11 cellular contexts compared by ENCODE assay signal in the genomic region with DNA sequence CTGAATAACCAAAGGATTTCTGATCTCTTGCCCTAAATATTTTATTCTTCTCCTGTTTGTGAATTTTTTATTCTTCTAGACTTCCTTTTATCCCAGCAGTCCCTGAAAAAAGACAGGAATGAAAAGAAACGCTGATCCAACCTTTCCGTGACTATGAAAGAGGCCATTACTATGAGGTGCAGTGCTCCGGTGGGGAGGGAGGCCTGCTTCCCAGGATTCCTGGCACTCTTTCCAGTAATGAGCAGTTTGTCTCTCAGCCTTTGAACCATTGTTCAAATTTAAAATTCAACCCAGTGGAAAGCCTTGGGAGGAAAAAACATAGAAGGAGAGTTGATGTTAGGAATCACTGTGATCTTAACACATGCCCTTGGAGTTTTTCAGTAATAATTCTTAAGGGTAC. TPM values are rescaled to one million over a fixed set of nuclear protein-coding genes. Genes with fewer than 3 reads are reported as not detected.
DNase-seq lines count a peak whose midpoint lies in the region; ATAC-seq lines count a peak whose summit lies in the region.
"Had no signal": no experiment of that assay in that cellular context is flagged by ENCODE, and none has a peak within 500 bp of the region (broad histone marks: within the 10 kb centered on the region; RNA-seq: fewer than 3 reads in every experiment).

No MANE protein-coding gene starts in this region.

- H3K36me3 ChIP-seq in GM23248 (ENCODE audit: low read depth) (peaks cover 32% of the 10 kb centered on the region; the same call in 1 of the 2 replicates), adipocyte (ENCODE audit: control insufficient read depth, insufficient read depth, low read length, severe bottlenecking) (no peaks in the 10 kb centered on the region)

- H3K27me3 ChIP-seq in GM23248 (replicated peaks; ENCODE audit: insufficient read depth) (no peaks in the 10 kb centered on the region), adipocyte (replicated peaks; ENCODE audit: control insufficient read depth, insufficient read depth, low read length) (no peaks in the 10 kb centered on the region)

- H4K20me1 ChIP-seq in GM23248 (ENCODE audit: insufficient read depth): no peaks in the 10 kb centered on the region; the same call in 1 of the 2 replicates

- peak overlapping the region; percentile 65 for H3K4me2 ChIP-seq in GM23248 (ENCODE audit: unreplicated experiment)

- DNase-seq in GM23248: no peak
- no peak for DNase-seq in adipocyte (ENCODE audit: low read depth)
- peak; percentile 50 for DNase-seq in medulla oblongata (ENCODE audit: extremely low spot score)
- DNase-seq in skeletal muscle cell (ENCODE audit: low read depth): no peak
- DNase-seq in NCI-H1092 treated with DMSO at 0.1 percent for 48 hours (lab: John Stamatoyannopoulos, UW): no peak
- DNase-seq in left lobe of liver (ENCODE audit: low spot score): no peak
- DNase-seq: activated CD8-positive, alpha-beta T cell treated with anti-CD3 and anti-CD28 coated beads for 36 hours; activated naive CD4-positive, alpha-beta T cell; NCI-H524 had no signal

- H2AFZ ChIP-seq in GM23248: no peak overlapping the region

- H3K79me2 ChIP-seq in GM23248 (ENCODE audit: insufficient read depth): peaks cover 46% of the 10 kb centered on the region

- H3K27ac ChIP-seq in GM23248: peak overlapping the region; percentile 40

- H3K4me1 ChIP-seq in GM23248 (ENCODE audit: insufficient read depth) (peaks cover 72% of the 10 kb centered on the region), adipocyte (ENCODE audit: control insufficient read depth, insufficient read depth, low read length) (peaks cover 61% of the 10 kb centered on the region)

- H3K4me3 ChIP-seq in GM23248: peak overlapping the region; percentile 17; the same call in 1 of the 2 replicates
- peak overlapping the region; percentile 31 for H3K4me3 ChIP-seq in adipocyte (ENCODE audit: low read length)
- peak overlapping the region; percentile 0 for H3K4me3 ChIP-seq in skeletal muscle cell (ENCODE audit: low read depth, low read length)

- ATAC-seq in left lobe of liver: no peak
- ATAC-seq in GM18517 (IDR thresholded peaks at IDR 0.05; ENCODE audit: unreplicated experiment): no peak
- ATAC-seq in HG03139 (IDR thresholded peaks at IDR 0.05; ENCODE audit: unreplicated experiment): no peak
- ATAC-seq: activated CD8-positive, alpha-beta T cell treated with anti-CD3 and anti-CD28 coated beads for 36 hours had no signal

- in situ Hi-C loops in GM23248 (cut with MboI): no loop called here

- H3K9me3 ChIP-seq in GM23248 (ENCODE audit: low read depth) (no peaks in the 10 kb centered on the region), adipocyte (ENCODE audit: control insufficient read depth, low read length) (no peaks in the 10 kb centered on the region)

- 0 out of 2 replicates have a peak overlapping the region, but pooled peaks have one; percentile 5 for H3K9ac ChIP-seq in GM23248
- peak overlapping the region; percentile 11 for H3K9ac ChIP-seq in adipocyte (ENCODE audit: low read length)

- peaks cover 89% of the 10 kb centered on the region for H3F3A ChIP-seq in GM23248 (ENCODE audit: insufficient read depth)

- 78% methylated on average over 3 of the region's 3 CpGs for WGBS in GM23248 (ENCODE audit: low coverage in 1 of 2, low lambda C conversion rate in 2 of 2, missing lambda C conversion rate in 2 of 2), 2 experiments

- H3K9me2 ChIP-seq in GM23248 (ENCODE audit: insufficient read depth): no peaks in the 10 kb centered on the region

RNA-seq across cellular contexts. Expression of gene IER5, which starts 5.9 kb away (rescaled TPM):
- 33.6 and 38.5 TPM in 2 replicates for total RNA-seq in GM23248 (2014; rRNA removed; shearing (Covaris generic))
- polyA plus RNA-seq in GM23248 (2016; fragmentation: Nextera tagmentation; extraction: Ambion mirVana): 8.1 and 10.8 TPM in 2 replicates
- 3.0 TPM for total RNA-seq in left lobe of liver
